Comparison of ENCODE assay signal across 8 cellular contexts in genomic region chrX:15853586-15854079, GRCh38. TPM values are rescaled to one million over a fixed set of nuclear protein-coding genes. Genes with fewer than 3 reads are reported as not detected.
A peak's percentile ranks its signal among the peaks of the same experiment; 100 is the strongest.
DNase-seq lines count a peak whose midpoint lies in the region; ATAC-seq, FAIRE-seq and TF ChIP-seq lines count a peak whose summit lies in the region.

No MANE protein-coding gene starts in this region.

- no peak for TF ChIP-seq CTCF in type B pancreatic cell (conservative IDR thresholded peaks at IDR 0.05)

- H3K27me3 Mint-ChIP-seq in activated T-cell treated with anti-CD3 and anti-CD28 coated beads, Interleukin-2, amount 50 U/mL, for 72 hours (ENCODE audit: low read depth): peaks cover 4% of the 10 kb centered on the region
- H3K27me3 Mint-ChIP-seq in activated naive CD8-positive, alpha-beta T cell: no peaks in the 10 kb centered on the region
- H3K27me3 Mint-ChIP-seq in type B pancreatic cell: peaks cover 7% of the 10 kb centered on the region

- H3K36me3 Mint-ChIP-seq in activated T-cell treated with anti-CD3 and anti-CD28 coated beads, Interleukin-2, amount 50 U/mL, for 72 hours (ENCODE audit: insufficient read depth in 2 of 2): peaks cover 0 to 12% of the 10 kb centered on the region in 2 donors
- H3K36me3 Mint-ChIP-seq in activated naive CD8-positive, alpha-beta T cell: no peaks in the 10 kb centered on the region
- peaks cover 8% of the 10 kb centered on the region for H3K36me3 Mint-ChIP-seq in type B pancreatic cell

- no peak for ATAC-seq in activated T-cell treated with anti-CD3 and anti-CD28 coated beads, Interleukin-2, amount 50 U/mL, for 72 hours (replicated peaks in 1 of 2)

- H3K27ac Mint-ChIP-seq in activated T-cell treated with anti-CD3 and anti-CD28 coated beads, Interleukin-2, amount 50 U/mL, for 72 hours: no peak overlapping the region
- H3K27ac Mint-ChIP-seq in activated naive CD8-positive, alpha-beta T cell: peak overlapping the region; percentile 28
- peak overlapping the region; percentile 51 for H3K27ac Mint-ChIP-seq in type B pancreatic cell

- no peak for TF ChIP-seq POLR2A in GM12892 (IDR thresholded peaks at IDR 0.05; ENCODE audit: low read depth, low read length)

- FAIRE-seq in GM12892 (lab: Jason Lieb, UNC): no peak

- no peak for DNase-seq in activated T-cell treated with anti-CD3 and anti-CD28 coated beads, Interleukin-2, amount 50 U/mL, for 72 hours
- no peak for DNase-seq in activated T-cell treated with anti-CD3 and anti-CD28 coated beads, Interleukin-2, amount 50 U/mL, for 48 hours
- peak; percentile 23 for DNase-seq in kidney tubule cell (ENCODE audit: low spot score)
- no peak for DNase-seq in type B pancreatic cell (ENCODE audit: extremely low spot score, unreplicated experiment)
- DNase-seq in GOT3 (lab: John Stamatoyannopoulos, UW): no peak
- DNase-seq in NCI-H1048 (lab: John Stamatoyannopoulos, UW): no peak
- DNase-seq in GM12892 (ENCODE audit: insufficient read length): no peak

- no peaks in the 10 kb centered on the region for H3K9me3 Mint-ChIP-seq in activated T-cell treated with anti-CD3 and anti-CD28 coated beads, Interleukin-2, amount 50 U/mL, for 72 hours
- H3K9me3 Mint-ChIP-seq in activated naive CD8-positive, alpha-beta T cell (ENCODE audit: low read depth): no peaks in the 10 kb centered on the region
- no peaks in the 10 kb centered on the region for H3K9me3 Mint-ChIP-seq in type B pancreatic cell

- peaks cover 30% of the 10 kb centered on the region for H3K4me1 Mint-ChIP-seq in activated T-cell treated with anti-CD3 and anti-CD28 coated beads, Interleukin-2, amount 50 U/mL, for 72 hours (ENCODE audit: low read depth)
- H3K4me1 Mint-ChIP-seq in activated naive CD8-positive, alpha-beta T cell (ENCODE audit: low read depth): peaks cover 29% of the 10 kb centered on the region
- peaks cover 29% of the 10 kb centered on the region for H3K4me1 Mint-ChIP-seq in type B pancreatic cell (ENCODE audit: unreplicated experiment)

- H3K4me3 Mint-ChIP-seq in activated T-cell treated with anti-CD3 and anti-CD28 coated beads, Interleukin-2, amount 50 U/mL, for 72 hours: peak overlapping the region; percentile 74 to 77
- H3K4me3 Mint-ChIP-seq in activated naive CD8-positive, alpha-beta T cell: peak overlapping the region; percentile 81
- peak overlapping the region; percentile 84 for H3K4me3 Mint-ChIP-seq in type B pancreatic cell

RNA-seq across cellular contexts. Expression of gene AP1S2, which starts 1.0 kb away (rescaled TPM):
- total RNA-seq in activated T-cell treated with anti-CD3 and anti-CD28 coated beads, Interleukin-2, amount 50 U/mL, for 72 hours: 10 to 100 TPM; 33.3 to 43.6 TPM
- total RNA-seq in type B pancreatic cell (ENCODE audit: low replicate concordance): 51.4 and 87.8 TPM in 2 replicates
- 82.7 TPM for polyA plus RNA-seq in GM12892 (2012; ENCODE audit: missing spikeins)
